Comparison of ENCODE assay signal across 22 cellular contexts in the genomic region with DNA sequence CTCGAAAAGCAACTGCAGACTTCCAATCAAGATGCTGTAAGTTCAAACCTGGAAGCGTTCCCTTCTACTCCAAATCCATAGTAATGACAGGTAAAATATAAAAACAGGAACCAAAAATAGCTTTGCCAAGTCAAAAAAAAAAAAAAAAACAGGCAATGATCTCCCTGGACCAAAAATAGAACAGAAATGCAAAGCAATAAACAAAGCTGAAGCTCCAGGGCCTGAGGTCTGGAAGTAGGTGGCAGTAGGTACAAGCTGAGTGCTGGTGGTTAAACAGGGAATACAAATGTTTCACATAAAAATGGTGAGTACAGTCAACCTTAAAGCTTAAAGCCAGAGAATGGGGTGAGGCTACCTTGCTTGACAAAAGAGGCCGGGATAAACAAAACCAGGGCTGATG.
DNase-seq lines count a peak whose midpoint lies in the region; ATAC-seq, FAIRE-seq and TF ChIP-seq lines count a peak whose summit lies in the region.
"Had no signal": no experiment of that assay in that cellular context is flagged by ENCODE, and none has a peak within 500 bp of the region (broad histone marks: within the 10 kb centered on the region; RNA-seq: fewer than 3 reads in every experiment).

No MANE protein-coding gene starts in this region.

- no peak overlapping the region for H3K27ac ChIP-seq in K562 (ENCODE audit: extremely low read depth, low read depth, low read length)
- H3K27ac ChIP-seq in smooth muscle cell (ENCODE audit: low read depth) = peak overlapping the region; percentile 69
- H3K27ac ChIP-seq: GM23248, SJSA1 had no signal

- H3K9ac ChIP-seq in K562 (ENCODE audit: insufficient read depth in 1 of 2, low read depth in 2 of 2, low read length in 2 of 2) (no peak overlapping the region), smooth muscle cell (ENCODE audit: low read depth) (no peak overlapping the region)
- H3K9ac ChIP-seq: GM23248 had no signal

- TF ChIP-seq CTCF in K562 (IDR thresholded peaks at IDR 0.05 in 2 of 3, conservative IDR thresholded peaks at IDR 0.05 in 1 of 3; ENCODE audit: insufficient read depth in 2 of 3, low read depth in 1 of 3, low read length in 3 of 3) (no peak), smooth muscle cell (IDR thresholded peaks at IDR 0.05; ENCODE audit: borderline replicate concordance, insufficient read depth, poor library complexity, severe bottlenecking) (no peak)

- H3K4me3 ChIP-seq in K562 (no peak overlapping the region), smooth muscle cell (no peak overlapping the region)
- H3K4me3 ChIP-seq: GM23248, SJSA1 had no signal

- H3K27me3 ChIP-seq in K562 (ENCODE audit: control insufficient read depth in 2 of 2, insufficient read depth in 2 of 2, low read length in 2 of 2) (no peaks in the 10 kb centered on the region), smooth muscle cell (ENCODE audit: low read depth) (no peaks in the 10 kb centered on the region)
- H3K27me3 ChIP-seq: SJSA1 had no signal

- in situ Hi-C loops in K562 (cut with MboI) = no loop called here

- peaks cover 4% of the 10 kb centered on the region for H3K9me1 ChIP-seq in K562 (ENCODE audit: control insufficient read depth, insufficient read depth, low read length)

- FAIRE-seq in K562 (lab: Jason Lieb, UNC) = no peak
- FAIRE-seq: RCC 7860 had no signal

- H3K9me3 ChIP-seq in K562 (replicated peaks; ENCODE audit: control insufficient read depth, insufficient read depth, low read depth, low read length) = peaks cover 14% of the 10 kb centered on the region
- no peaks in the 10 kb centered on the region for H3K9me3 ChIP-seq in smooth muscle cell (replicated peaks; ENCODE audit: low read depth)
- H3K9me3 ChIP-seq: SJSA1 had no signal

- H4K20me1 ChIP-seq in K562 (replicated peaks; ENCODE audit: control insufficient read depth, insufficient read depth, low read length) = no peaks in the 10 kb centered on the region
- H4K20me1 ChIP-seq in smooth muscle cell (ENCODE audit: low read depth) = no peaks in the 10 kb centered on the region

- no peak overlapping the region for H3K4me2 ChIP-seq in K562 (ENCODE audit: insufficient read depth, low read length)
- peak overlapping the region; percentile 25 for H3K4me2 ChIP-seq in smooth muscle cell

- H3K79me2 ChIP-seq in K562 (ENCODE audit: control insufficient read depth, insufficient read depth, low read length) (peaks cover 22% of the 10 kb centered on the region; the same call in 2 of the 3 replicates), smooth muscle cell (ENCODE audit: low read depth) (no peaks in the 10 kb centered on the region)

- no peaks in the 10 kb centered on the region for H3K4me1 ChIP-seq in K562 (replicated peaks in 1 of 2; ENCODE audit: control insufficient read depth in 2 of 2, insufficient read depth in 2 of 2, low read length in 2 of 2)
- no peaks in the 10 kb centered on the region for H3K4me1 ChIP-seq in smooth muscle cell (ENCODE audit: low read depth)

- CTCF ChIA-PET in K562 (lab: Yijun Ruan, JAX; ENCODE audit: low intra/inter-chr PET ratio) = interaction anchor here (0.6 kb wide), 1 partner anchor 616 kb away, joined by 3 read pairs; no protein-coding TSS in a partner anchor

- no peaks in the 10 kb centered on the region for H3F3A ChIP-seq in smooth muscle cell (ENCODE audit: low read depth)

- TF ChIP-seq POLR2A in K562 (conservative IDR thresholded peaks at IDR 0.05) = no peak

- POLR2A ChIA-PET in K562 (lab: Yijun Ruan, JAX) = no interaction called here

- H3K36me3 ChIP-seq in K562 (ENCODE audit: control insufficient read depth, insufficient read depth, low read length) (peaks cover 74% of the 10 kb centered on the region), smooth muscle cell (ENCODE audit: low read depth) (peaks cover 16% of the 10 kb centered on the region)
- H3K36me3 ChIP-seq: SJSA1 had no signal

- DNase-seq in EH (ENCODE audit: low read depth) (peak; percentile 40), NCI-H526 (lab: John Stamatoyannopoulos, UW) (peak; percentile 42 to 68), K562 (ENCODE audit: extremely low read depth in 1 of 4, low spot score in 3 of 4) (no peak), smooth muscle cell (lab: John Stamatoyannopoulos, UW; ENCODE audit: unreplicated experiment) (no peak), Ammon's horn (ENCODE audit: low spot score) (no peak), NOMO-1 treated with DMSO at 0.1 percent for 48 hours (lab: John Stamatoyannopoulos, UW; ENCODE audit: unreplicated experiment) (no peak), MV-4-11 (lab: John Stamatoyannopoulos, UW) (no peak)
- DNase-seq: AML-193; CD4-positive, CD25-positive, alpha-beta regulatory T cell; DMS79 treated with DMSO at 0.1 percent for 48 hours; GM23248; HCEC 1CT; NCI-H1092 treated with DMSO at 0.1 percent for 48 hours; NCI-H1436 treated with DMSO at 0.1 percent for 48 hours; NCI-H1930; NCI-H226; NCI-H510A treated with DMSO at 0.1 percent for 48 hours; NCI-H82; OCI-M1 had no signal

- TF ChIP-seq RAD21 in K562 (CRISPR knock-in tag; conservative IDR thresholded peaks at IDR 0.05 in 1 of 2, IDR thresholded peaks at IDR 0.05 in 1 of 2) = no peak

- no TSS peak for BruUV-seq in K562 (replicated peaks; lab: Mats Ljungman, UMichigan)

- WGBS in K562 (ENCODE audit: insufficient coverage, low coverage, missing lambda C conversion rate) = 94% methylated on average over 3 of the region's 3 CpGs
- WGBS in smooth muscle cell (ENCODE audit: low lambda C conversion rate) = 91% methylated on average over 3 of the region's 3 CpGs

- intact Hi-C loops in K562 (cut with micrococcal nuclease) = no loop called here

- no peak for ATAC-seq in K562
- ATAC-seq: Right ventricle myocardium inferior had no signal

- no peak overlapping the region for H2AFZ ChIP-seq in K562 (ENCODE audit: low read depth, low read length)
- H2AFZ ChIP-seq in smooth muscle cell (ENCODE audit: low read depth) = no peak overlapping the region
- H2AFZ ChIP-seq: GM23248 had no signal

- no peak for TF ChIP-seq EP300 in K562 (IDR thresholded peaks at IDR 0.05; ENCODE audit: low read length)

TF ChIP-seq in K562, 482 proteins besides CTCF, POLR2A, EP300 and RAD21:
- TF ChIP-seq HDGF (IDR thresholded peaks at IDR 0.05) (no peak), POLR2AphosphoS2 (IDR thresholded peaks at IDR 0.05; ENCODE audit: low read length) (0 out of 2 replicates have a peak, but pooled peaks have one; percentile 46)

Comparison
In these comparisons a context has a peak if more than half of its experiments do, and no peak if none do; other contexts are left out.
1. DNase-seq: peak in EH (single experiment) and NCI-H526 (2 of 2); none in K562 (0 of 4), smooth muscle cell (single experiment), Ammon's horn (single experiment), NOMO-1 treated with DMSO at 0.1 percent for 48 hours (single experiment) and MV-4-11 (single experiment).